Comparison of ENCODE assay signal across 39 cellular contexts in genomic region chr6:145967549-145967948, GRCh38.
"Had no signal": no experiment of that assay in that cellular context is flagged by ENCODE, and none has a peak within 500 bp of the region (broad histone marks: within the 10 kb centered on the region; RNA-seq: fewer than 3 reads in every experiment).

No MANE protein-coding gene starts in this region.

- H3K27me3 Mint-ChIP-seq: activated CD4-positive, alpha-beta memory T cell treated with anti-CD3 and anti-CD28 coated beads for 36 hours; activated naive CD8-positive, alpha-beta T cell treated with anti-CD3 and anti-CD28 coated beads for 36 hours; activated T-helper 17 cell treated with anti-CD3 and anti-CD28 coated beads, Interleukin-2, amount 50 U/mL, for 72 hours had no signal

- H3K27ac ChIP-seq: adrenal gland, body of pancreas, brain microvascular endothelial cell, breast epithelium, WERI-Rb-1 had no signal

- ATAC-seq: activated CD4-positive, alpha-beta T cell treated with anti-CD3 and anti-CD28 coated beads for 36 hours; activated CD4-positive, CD25-positive, alpha-beta regulatory T cell treated with anti-CD3 and anti-CD28 coated beads, Interleukin-2, amount 50 U/mL, for 24 hours; activated CD8-positive, alpha-beta T cell treated with anti-CD3 and anti-CD28 coated beads for 36 hours; activated naive CD4-positive, alpha-beta T cell treated with anti-CD3 and anti-CD28 coated beads, Interleukin-2, amount 50 U/mL, for 72 hours; activated T-cell treated with anti-CD3 and anti-CD28 coated beads, Interleukin-2, amount 50 U/mL, for 4 hours; activated T-cell treated with anti-CD3 and anti-CD28 coated beads, Interleukin-2, amount 50 U/mL, for 72 hours; activated T-helper 17 cell treated with anti-CD3 and anti-CD28 coated beads, Interleukin-2, amount 50 U/mL, for 72 hours; body of pancreas; WTC11 had no signal

- H3K9me3 ChIP-seq: adrenal gland, body of pancreas, breast epithelium had no signal

- H3K27ac Mint-ChIP-seq: activated CD4-positive, alpha-beta memory T cell treated with anti-CD3 and anti-CD28 coated beads for 36 hours; activated CD4-positive, alpha-beta T cell treated with anti-CD3 and anti-CD28 coated beads for 36 hours; activated CD8-positive, alpha-beta T cell treated with anti-CD3 and anti-CD28 coated beads for 36 hours; activated naive CD4-positive, alpha-beta T cell treated with anti-CD3 and anti-CD28 coated beads for 36 hours; activated naive CD4-positive, alpha-beta T cell treated with anti-CD3 and anti-CD28 coated beads, Interleukin-2, amount 50 U/mL, for 72 hours; activated naive CD8-positive, alpha-beta T cell treated with anti-CD3 and anti-CD28 coated beads for 36 hours; activated T-cell treated with anti-CD3 and anti-CD28 coated beads, Interleukin-2, amount 50 U/mL, for 72 hours; activated T-helper 1 cell treated with anti-CD3 and anti-CD28 coated beads, Interleukin-12 subunit alpha, Interleukin-12 subunit beta, Interleukin-2, Interleukin-4 antibody, amounts not matched to agents 30 ng/mL and 10 ng/mL and 1 ng/mL, durations not matched to agents 14 hours and 24 hours and 36 hours; activated T-helper 17 cell treated with anti-CD3 and anti-CD28 coated beads, Interleukin-2, amount 50 U/mL, for 72 hours; T-helper 1 cell treated with Interleukin-12 subunit alpha and Interleukin-12 subunit beta and Interleukin-4 antibody, amounts not matched to agents 30 μg/mL and 1 μg/mL, for 36 hours; T-helper 2 cell treated with Interferon-gamma antibody and Interleukin-4, amounts not matched to agents 5 μg/mL and 100 μg/mL, for 36 hours; WTC11 had no signal

- DNase-seq: activated CD4-positive, alpha-beta memory T cell treated with anti-CD3 and anti-CD28 coated beads for 36 hours; activated CD4-positive, alpha-beta T cell treated with anti-CD3 and anti-CD28 coated beads for 1 hour; activated CD4-positive, alpha-beta T cell treated with anti-CD3 and anti-CD28 coated beads for 36 hours; activated CD4-positive, alpha-beta T cell treated with anti-CD3 and anti-CD28 coated beads for 48 hours; activated CD4-positive, alpha-beta T cell treated with anti-CD3 and anti-CD28 coated beads, Interleukin-2, amount 50 U/mL, for 1 hour; activated CD4-positive, alpha-beta T cell treated with anti-CD3 and anti-CD28 coated beads, Interleukin-2, amount 50 U/mL, for 4 hours; activated CD4-positive, CD25-positive, alpha-beta regulatory T cell; activated CD8-positive, alpha-beta memory T cell treated with anti-CD3 and anti-CD28 coated beads, Interleukin-2, amount 50 U/mL, for 4 hours; activated CD8-positive, alpha-beta T cell treated with anti-CD3 and anti-CD28 coated beads for 36 hours; activated effector memory CD4-positive, alpha-beta T cell treated with anti-CD3 and anti-CD28 coated beads, Interleukin-2, amount 50 U/mL, for 16 hours; activated gamma-delta T cell treated with Interleukin-2 at 50 U/mL for 16 hours; activated naive CD4-positive, alpha-beta T cell; activated naive CD4-positive, alpha-beta T cell treated with anti-CD3 and anti-CD28 coated beads for 36 hours; activated naive CD4-positive, alpha-beta T cell treated with anti-CD3 and anti-CD28 coated beads, Interleukin-2, amount 50 U/mL, for 16 hours; activated naive CD8-positive, alpha-beta T cell treated with anti-CD3 and anti-CD28 coated beads for 36 hours; activated T-cell treated with anti-CD3 and anti-CD28 coated beads for 4 hours; activated T-cell treated with anti-CD3 and anti-CD28 coated beads, Interleukin-2, amount 50 U/mL, for 1 hour; activated T-cell treated with anti-CD3 and anti-CD28 coated beads, Interleukin-2, amount 50 U/mL, for 4 hours; activated T-cell treated with anti-CD3 and anti-CD28 coated beads, Interleukin-2, amount 50 U/mL, for 72 hours; adrenal gland; amniotic stem cell; aorta; body of pancreas; brain microvascular endothelial cell; central memory CD4-positive, alpha-beta T cell; T-helper 2 cell; T-helper 9 cell; WERI-Rb-1 had no signal

- FAIRE-seq: astrocyte, colon, TTC549 had no signal

- H3K27me3 ChIP-seq: adrenal gland, body of pancreas, brain microvascular endothelial cell, breast epithelium had no signal

- H3K4me3 ChIP-seq: adrenal gland, body of pancreas, breast epithelium had no signal

- H3K36me3 ChIP-seq: adrenal gland, brain microvascular endothelial cell, breast epithelium had no signal

- H3K9me3 Mint-ChIP-seq: activated CD4-positive, alpha-beta memory T cell treated with anti-CD3 and anti-CD28 coated beads for 36 hours; activated CD8-positive, alpha-beta T cell treated with anti-CD3 and anti-CD28 coated beads for 36 hours; activated naive CD4-positive, alpha-beta T cell treated with anti-CD3 and anti-CD28 coated beads for 36 hours; activated naive CD8-positive, alpha-beta T cell treated with anti-CD3 and anti-CD28 coated beads for 36 hours; activated T-helper 1 cell treated with anti-CD3 and anti-CD28 coated beads, Interleukin-12 subunit alpha, Interleukin-12 subunit beta, Interleukin-2, Interleukin-4 antibody, amounts not matched to agents 30 ng/mL and 10 ng/mL and 1 ng/mL, durations not matched to agents 14 hours and 24 hours and 36 hours; activated T-helper 17 cell treated with anti-CD3 and anti-CD28 coated beads, Interleukin-2, amount 50 U/mL, for 72 hours; T-helper 1 cell treated with Interleukin-12 subunit alpha and Interleukin-12 subunit beta and Interleukin-4 antibody, amounts not matched to agents 30 μg/mL and 1 μg/mL, for 36 hours; WTC11 had no signal

- H3K4me3 Mint-ChIP-seq: activated CD4-positive, alpha-beta memory T cell treated with anti-CD3 and anti-CD28 coated beads for 36 hours; activated CD4-positive, alpha-beta T cell treated with anti-CD3 and anti-CD28 coated beads for 36 hours; activated CD8-positive, alpha-beta T cell treated with anti-CD3 and anti-CD28 coated beads for 36 hours; activated naive CD4-positive, alpha-beta T cell treated with anti-CD3 and anti-CD28 coated beads for 36 hours; activated naive CD8-positive, alpha-beta T cell treated with anti-CD3 and anti-CD28 coated beads for 36 hours; activated T-cell treated with anti-CD3 and anti-CD28 coated beads, Interleukin-2, amount 50 U/mL, for 4 hours; activated T-cell treated with anti-CD3 and anti-CD28 coated beads, Interleukin-2, amount 50 U/mL, for 72 hours; activated T-helper 1 cell treated with anti-CD3 and anti-CD28 coated beads, Interleukin-12 subunit alpha, Interleukin-12 subunit beta, Interleukin-2, Interleukin-4 antibody, amounts not matched to agents 30 ng/mL and 10 ng/mL and 1 ng/mL, durations not matched to agents 14 hours and 24 hours and 36 hours; activated T-helper 17 cell treated with anti-CD3 and anti-CD28 coated beads, Interleukin-2, amount 50 U/mL, for 72 hours; T-helper 1 cell treated with Interleukin-12 subunit alpha and Interleukin-12 subunit beta and Interleukin-4 antibody, amounts not matched to agents 30 μg/mL and 1 μg/mL, for 36 hours; T-helper 2 cell treated with Interferon-gamma antibody and Interleukin-4, amounts not matched to agents 5 μg/mL and 100 μg/mL, for 36 hours; WTC11 had no signal

- H3K36me3 Mint-ChIP-seq: WTC11 had no signal
